Comparison of ENCODE assay signal across 8 cellular contexts in genomic region chr6:132130530-132131298, GRCh38.
DNase-seq lines count a peak whose midpoint lies in the region; ATAC-seq and TF ChIP-seq lines count a peak whose summit lies in the region.

No MANE protein-coding gene starts in this region.

- H2AK5ac ChIP-seq in IMR-90 (ENCODE audit: low read depth, low read length) = peak overlapping the region; percentile 88

- peak overlapping the region; percentile 96 for H3K27ac ChIP-seq in IMR-90 (ENCODE audit: insufficient read depth, low read length)
- peak overlapping the region in 2 of 3 donors; percentile 20 to 33 for H3K27ac ChIP-seq in right lobe of liver

- peak overlapping the region; percentile 97 for H2BK120ac ChIP-seq in IMR-90 (ENCODE audit: low read depth, low read length)

- H3K9me3 ChIP-seq in IMR-90 (ENCODE audit: control insufficient read depth, insufficient read depth, low read length) = no peaks in the 10 kb centered on the region
- no peaks in the 10 kb centered on the region for H3K9me3 ChIP-seq in right lobe of liver

- no peaks in the 10 kb centered on the region for H3K27me3 Mint-ChIP-seq in activated naive CD8-positive, alpha-beta T cell treated with anti-CD3 and anti-CD28 coated beads, Interleukin-2, amount 50 U/mL, for 24 hours

- H3K79me1 ChIP-seq in IMR-90 (ENCODE audit: low read depth in 1 of 2, low read length in 2 of 2) = no peaks in the 10 kb centered on the region

- dilution Hi-C loops in IMR-90 (cut with HindIII; ENCODE audit: low sequenced_read_pairs, unreplicated experiment) = no loop called here

- H3K4ac ChIP-seq in IMR-90 (ENCODE audit: low read depth, low read length) = peak overlapping the region; percentile 94

- peak overlapping the region; percentile 78 for H3K56ac ChIP-seq in IMR-90 (ENCODE audit: extremely low read depth, insufficient read depth, low read length)

- POLR2A ChIA-PET in IMR-90 (lab: Charles Lee; ENCODE audit: unreplicated experiment) = interaction anchor here (0.8 to 5.0 kb wide), 2 partner anchors 8 to 179 kb away, joined by 3 to 36 read pairs; partner anchors contain the start of gene CCN2

- peak overlapping the region; percentile 81; the same call in 2 of the 3 replicates for H2BK15ac ChIP-seq in IMR-90 (ENCODE audit: low read depth, low read length)

- peak overlapping the region; percentile 79 for H3K14ac ChIP-seq in IMR-90 (replicated peaks; ENCODE audit: low read depth, low read length)

- H2BK20ac ChIP-seq in IMR-90 (ENCODE audit: low read depth, low read length) = peak overlapping the region; percentile 95

- no peaks in the 10 kb centered on the region for H3K9me3 Mint-ChIP-seq in activated naive CD8-positive, alpha-beta T cell treated with anti-CD3 and anti-CD28 coated beads, Interleukin-2, amount 50 U/mL, for 24 hours

- DNase-seq in IMR-90 = peak; percentile 68
- peak; percentile 86 for DNase-seq in astrocyte of the spinal cord (ENCODE audit: low read depth, low spot score)
- no peak for DNase-seq in right lobe of liver
- peak; percentile 64 for DNase-seq in stromal cell of bone marrow (ENCODE audit: low read depth)
- no peak for DNase-seq in CD1c-positive myeloid dendritic cell (ENCODE audit: extremely low spot score)
- no peak for DNase-seq in activated naive CD8-positive, alpha-beta T cell treated with anti-CD3 and anti-CD28 coated beads, Interleukin-2, amount 50 U/mL, for 24 hours

- TF ChIP-seq POLR2A in IMR-90 (IDR thresholded peaks at IDR 0.05; ENCODE audit: low read depth, low read length) = no peak
- TF ChIP-seq POLR2A in right lobe of liver (IDR thresholded peaks at IDR 0.05) = no peak

- H3K27ac Mint-ChIP-seq in activated naive CD8-positive, alpha-beta T cell treated with anti-CD3 and anti-CD28 coated beads, Interleukin-2, amount 50 U/mL, for 24 hours = no peak overlapping the region

- no peak overlapping the region for H3K4me3 Mint-ChIP-seq in activated naive CD8-positive, alpha-beta T cell treated with anti-CD3 and anti-CD28 coated beads, Interleukin-2, amount 50 U/mL, for 24 hours

- peak overlapping the region; percentile 98 for H4K5ac ChIP-seq in IMR-90 (ENCODE audit: low read depth, low read length)

- H2AFZ ChIP-seq in IMR-90 (replicated peaks; ENCODE audit: low read length, poor library complexity) = peak overlapping the region; percentile 7

- ATAC-seq in IMR-90 (ENCODE audit: low read depth) = no peak; the same call in 1 of the 2 replicates
- peak; percentile 17 to 67 (median 31) for ATAC-seq in right lobe of liver
- no peak for ATAC-seq in HG02970 (IDR thresholded peaks at IDR 0.05; ENCODE audit: low FRiP score, unreplicated experiment)
- ATAC-seq in HG02938 (IDR thresholded peaks at IDR 0.05; ENCODE audit: unreplicated experiment) = no peak
- ATAC-seq in activated naive CD8-positive, alpha-beta T cell treated with anti-CD3 and anti-CD28 coated beads, Interleukin-2, amount 50 U/mL, for 24 hours = no peak

- no peak for TF ChIP-seq CTCF in IMR-90 (conservative IDR thresholded peaks at IDR 0.05; ENCODE audit: low read depth, low read length)
- no peak for TF ChIP-seq CTCF in astrocyte of the spinal cord (IDR thresholded peaks at IDR 0.05; ENCODE audit: low read depth, low read length)
- no peak for TF ChIP-seq CTCF in right lobe of liver (IDR thresholded peaks at IDR 0.05)

- H2AK9ac ChIP-seq in IMR-90 (replicated peaks; ENCODE audit: low read depth, low read length, poor library complexity) = no peak overlapping the region

- peaks cover 6% of the 10 kb centered on the region for H3K9me1 ChIP-seq in IMR-90 (ENCODE audit: insufficient read depth, low read length)

- intact Hi-C loops in IMR-90 (cut with micrococcal nuclease) (loop anchor here (5.0 kb wide), 1 partner anchor 67 kb away; no protein-coding TSS in a partner anchor), right lobe of liver (cut with DNase I) (no loop called here)

- H3K23ac ChIP-seq in IMR-90 (ENCODE audit: low read depth, low read length) = peak overlapping the region; percentile 81

- H3K27me3 ChIP-seq in IMR-90 (ENCODE audit: control insufficient read depth, insufficient read depth, low read length) = no peaks in the 10 kb centered on the region
- no peaks in the 10 kb centered on the region for H3K27me3 ChIP-seq in right lobe of liver

- H3K36me3 ChIP-seq in IMR-90 (ENCODE audit: control insufficient read depth, insufficient read depth, low read length) (no peaks in the 10 kb centered on the region), right lobe of liver (no peaks in the 10 kb centered on the region)

- CTCF ChIA-PET in IMR-90 (lab: Yijun Ruan, JAX) = interaction anchor here (1.0 to 1.2 kb wide), 2 partner anchors 11 to 206 kb away, joined by 3 to 5 read pairs; no protein-coding TSS in a partner anchor

- H3K4me1 ChIP-seq in IMR-90 (ENCODE audit: control insufficient read depth, insufficient read depth, low read length) (peaks cover 26% of the 10 kb centered on the region), right lobe of liver (no peaks in the 10 kb centered on the region)

- BruUV-seq in IMR-90 (replicated peaks; lab: Mats Ljungman, UMichigan) = no TSS peak

- H3K4me1 Mint-ChIP-seq in activated naive CD8-positive, alpha-beta T cell treated with anti-CD3 and anti-CD28 coated beads, Interleukin-2, amount 50 U/mL, for 24 hours = peaks cover 8% of the 10 kb centered on the region

- H4K91ac ChIP-seq in IMR-90 (ENCODE audit: insufficient read depth, low read depth, low read length) = peak overlapping the region; percentile 78

- no peaks in the 10 kb centered on the region for H3K36me3 Mint-ChIP-seq in activated naive CD8-positive, alpha-beta T cell treated with anti-CD3 and anti-CD28 coated beads, Interleukin-2, amount 50 U/mL, for 24 hours (ENCODE audit: low read depth)

- H4K8ac ChIP-seq in IMR-90 (ENCODE audit: low read depth in 2 of 2, low read length in 2 of 2) = peak overlapping the region; percentile 22 to 92

- H3K4me3 ChIP-seq in IMR-90 (ENCODE audit: insufficient read depth, low read depth, low read length) (no peak overlapping the region), astrocyte of the spinal cord (ENCODE audit: low read depth, low read length) (no peak overlapping the region), right lobe of liver (no peak overlapping the region)

- peak overlapping the region; percentile 53 for H3K9ac ChIP-seq in IMR-90 (ENCODE audit: low read depth, low read length)

- WGBS in IMR-90 (ENCODE audit: extremely low coverage in 2 of 2, insufficient read length in 1 of 2), 2 experiments = 20% methylated on average over 1 of the region's 11 CpGs; no CpG with 5 or more reads in 1 of the 2 experiments
- WGBS in right lobe of liver (ENCODE audit: insufficient coverage, low coverage, low lambda C conversion rate, missing lambda C conversion rate) = 57% methylated on average over 10 of the region's 11 CpGs

- no peak for TF ChIP-seq RAD21 in IMR-90 (IDR thresholded peaks at IDR 0.05; ENCODE audit: low read length)

- no peak overlapping the region for H3K4me2 ChIP-seq in IMR-90 (ENCODE audit: low read depth, low read length)

- H2BK5ac ChIP-seq in IMR-90 (ENCODE audit: low read depth, low read length, poor library complexity, severe bottlenecking) = peak overlapping the region; percentile 94

- H4K20me1 ChIP-seq in IMR-90 (ENCODE audit: insufficient read depth, low read length) = no peaks in the 10 kb centered on the region

- in situ Hi-C loops in IMR-90 (cut with MboI; ENCODE audit: low sequenced_read_pairs) = loop anchor here (5.0 kb wide), 2 partner anchors 73 to 178 kb away; partner anchors contain the start of gene CCN2
- in situ Hi-C loops in astrocyte of the spinal cord (cut with HindIII; ENCODE audit: low sequenced_read_pairs) = no loop called here

- H3K18ac ChIP-seq in IMR-90 (ENCODE audit: low read depth, low read length) = peak overlapping the region; percentile 95

TF ChIP-seq in IMR-90, 13 proteins besides CTCF, POLR2A, EP300 and RAD21:
- TF ChIP-seq, protein P1, sequence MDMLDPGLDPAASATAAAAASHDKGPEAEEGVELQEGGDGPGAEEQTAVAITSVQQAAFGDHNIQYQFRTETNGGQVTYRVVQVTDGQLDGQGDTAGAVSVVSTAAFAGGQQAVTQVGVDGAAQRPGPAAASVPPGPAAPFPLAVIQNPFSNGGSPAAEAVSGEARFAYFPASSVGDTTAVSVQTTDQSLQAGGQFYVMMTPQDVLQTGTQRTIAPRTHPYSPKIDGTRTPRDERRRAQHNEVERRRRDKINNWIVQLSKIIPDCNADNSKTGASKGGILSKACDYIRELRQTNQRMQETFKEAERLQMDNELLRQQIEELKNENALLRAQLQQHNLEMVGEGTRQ (IDR thresholded peaks at IDR 0.05; ENCODE audit: low read depth, low read length) = no peak
- TF ChIP-seq CHD1 (IDR thresholded peaks at IDR 0.05; ENCODE audit: low read depth, low read length) = no peak
- no peak for TF ChIP-seq RCOR1 (IDR thresholded peaks at IDR 0.05; ENCODE audit: insufficient replicate concordance, low read length)

Comparison
In these comparisons a context has a peak if more than half of its experiments do, and no peak if none do; other contexts are left out.
1. ATAC-seq: peak in right lobe of liver (4 of 4); none in IMR-90 (single experiment), HG02970 (single experiment), HG02938 (single experiment) and activated naive CD8-positive, alpha-beta T cell treated with anti-CD3 and anti-CD28 coated beads, Interleukin-2, amount 50 U/mL, for 24 hours (single experiment).
2. DNase-seq: peak in IMR-90 (single experiment), astrocyte of the spinal cord (single experiment) and stromal cell of bone marrow (single experiment); none in right lobe of liver (0 of 3), CD1c-positive myeloid dendritic cell (single experiment) and activated naive CD8-positive, alpha-beta T cell treated with anti-CD3 and anti-CD28 coated beads, Interleukin-2, amount 50 U/mL, for 24 hours (single experiment).